9 cellular contexts compared by ENCODE assay signal in the genomic region with DNA sequence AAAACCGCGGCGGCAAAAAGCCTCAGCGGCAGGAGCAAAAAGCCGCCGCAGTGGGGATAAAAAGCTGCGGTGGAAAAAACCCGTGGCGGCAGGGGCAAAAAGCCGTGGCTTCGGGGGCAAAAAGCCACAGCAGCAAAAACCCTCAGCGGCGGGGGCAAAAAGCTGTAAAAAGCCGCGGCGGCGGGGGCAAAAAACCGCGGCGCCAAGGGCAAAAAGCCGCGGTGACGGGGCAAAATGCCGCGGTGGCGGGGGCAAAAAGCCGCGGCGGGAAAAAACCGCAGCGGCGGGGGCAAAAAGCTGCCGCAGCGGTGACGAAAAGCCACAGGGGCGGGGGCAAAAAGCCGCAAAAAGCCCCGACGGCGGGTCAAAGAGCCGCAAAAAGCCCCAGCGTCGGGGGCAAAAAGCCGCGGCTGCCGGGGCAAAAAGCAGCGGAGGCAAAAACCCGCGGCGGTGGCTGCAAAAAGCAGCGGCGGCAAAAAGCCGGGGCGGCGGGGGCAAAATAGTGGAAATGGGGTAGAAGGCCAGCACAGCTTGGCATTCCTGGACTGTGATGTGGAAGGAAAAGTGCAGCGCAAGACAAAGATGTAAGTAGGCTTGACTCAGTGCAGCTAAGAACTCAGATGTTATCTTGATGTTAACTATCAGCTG.
A peak's percentile ranks its signal among the peaks of the same experiment; 100 is the strongest.
DNase-seq lines count a peak whose midpoint lies in the region; ATAC-seq and TF ChIP-seq lines count a peak whose summit lies in the region.
"Had no signal": no experiment of that assay in that cellular context is flagged by ENCODE, and none has a peak within 500 bp of the region (broad histone marks: within the 10 kb centered on the region; RNA-seq: fewer than 3 reads in every experiment).

No MANE protein-coding gene starts in this region.

- H3K4me3 Mint-ChIP-seq in IgD-negative memory B cell, result peak overlapping the region in 3 of 4 donors; percentile 28 to 53 (median 41)
- no peak overlapping the region for H3K4me3 Mint-ChIP-seq in activated naive CD8-positive, alpha-beta T cell treated with anti-CD3 and anti-CD28 coated beads, Interleukin-2, amount 50 U/mL, for 24 hours
- H3K4me3 Mint-ChIP-seq: activated naive CD4-positive, alpha-beta T cell treated with anti-CD3 and anti-CD28 coated beads, Interleukin-2, amount 50 U/mL, for 24 hours had no signal

- no peak overlapping the region for H3K4me2 ChIP-seq in neural cell (ENCODE audit: low read length)

- H3K27me3 ChIP-seq in dorsolateral prefrontal cortex (peaks cover 0 to 42% (median 5%) of the 10 kb centered on the region in 45 donors), neural cell (ENCODE audit: insufficient read depth, low read depth, low read length) (peaks cover 12% of the 10 kb centered on the region)

- no peaks in the 10 kb centered on the region for H3K9me3 ChIP-seq in neural cell (ENCODE audit: low read length)

- no peak overlapping the region for H3K27ac Mint-ChIP-seq in IgD-negative memory B cell
- no peak overlapping the region for H3K27ac Mint-ChIP-seq in activated naive CD8-positive, alpha-beta T cell treated with anti-CD3 and anti-CD28 coated beads, Interleukin-2, amount 50 U/mL, for 24 hours
- H3K27ac Mint-ChIP-seq: activated naive CD4-positive, alpha-beta T cell treated with anti-CD3 and anti-CD28 coated beads, Interleukin-2, amount 50 U/mL, for 24 hours had no signal

- H3K36me3 Mint-ChIP-seq in IgD-negative memory B cell, result no peaks in the 10 kb centered on the region
- peaks cover 5% of the 10 kb centered on the region for H3K36me3 Mint-ChIP-seq in activated naive CD8-positive, alpha-beta T cell treated with anti-CD3 and anti-CD28 coated beads, Interleukin-2, amount 50 U/mL, for 24 hours (ENCODE audit: low read depth)

- no peak overlapping the region for H2AFZ ChIP-seq in neural cell (ENCODE audit: low read depth, low read length)

- no peak for TF ChIP-seq EP300 in neural cell (conservative IDR thresholded peaks at IDR 0.05; ENCODE audit: poor library complexity, severe bottlenecking)

- H3K27me3 Mint-ChIP-seq in IgD-negative memory B cell, result peaks cover 23% of the 10 kb centered on the region
- peaks cover 34% of the 10 kb centered on the region for H3K27me3 Mint-ChIP-seq in activated naive CD8-positive, alpha-beta T cell treated with anti-CD3 and anti-CD28 coated beads, Interleukin-2, amount 50 U/mL, for 24 hours

- H3F3A ChIP-seq in neural cell (ENCODE audit: insufficient read depth, low read length, poor library complexity, severe bottlenecking), result no peaks in the 10 kb centered on the region

- H3K9me2 ChIP-seq in neural cell (ENCODE audit: insufficient read depth, low read length), result no peaks in the 10 kb centered on the region

- H3K9me3 Mint-ChIP-seq in IgD-negative memory B cell, result peaks cover 3 to 7% (median 6%) of the 10 kb centered on the region in 3 donors
- peaks cover 4% of the 10 kb centered on the region for H3K9me3 Mint-ChIP-seq in activated naive CD8-positive, alpha-beta T cell treated with anti-CD3 and anti-CD28 coated beads, Interleukin-2, amount 50 U/mL, for 24 hours

- no peak for TF ChIP-seq CTCF in dorsolateral prefrontal cortex (IDR thresholded peaks at IDR 0.05 in 54 of 56, conservative IDR thresholded peaks at IDR 0.05 in 2 of 56; ENCODE audit: low read depth in 1 of 56, partially characterized antibody in 56 of 56)
- TF ChIP-seq CTCF in neural cell (IDR thresholded peaks at IDR 0.05; ENCODE audit: poor library complexity, severe bottlenecking), result no peak

- intact Hi-C loops in dorsolateral prefrontal cortex (cut with DNase I), result no loop called here

- H4K20me1 ChIP-seq in neural cell (ENCODE audit: insufficient read depth), result no peaks in the 10 kb centered on the region

- TF ChIP-seq RAD21 in neural cell (conservative IDR thresholded peaks at IDR 0.05), result no peak

- H3K4me3 ChIP-seq in dorsolateral prefrontal cortex, result peak overlapping the region in 58 of 59 donors; percentile 8 to 68 (median 50)
- H3K4me3 ChIP-seq in neural cell (ENCODE audit: low read length), result peak overlapping the region; percentile 58

- H3K27ac ChIP-seq in dorsolateral prefrontal cortex (peak overlapping the region in 2 of 59 donors; percentile 47 to 53), neural cell (ENCODE audit: low read length) (no peak overlapping the region)

- DNase-seq in Ammon's horn (ENCODE audit: low spot score) (peak; percentile 1), dorsolateral prefrontal cortex (peak in 1 of 10 donors; percentile 3), NCI-H146 treated with DMSO at 0.1 percent for 48 hours (lab: John Stamatoyannopoulos, UW; ENCODE audit: unreplicated experiment) (no peak), cortex of kidney (lab: John Stamatoyannopoulos, UW) (no peak)
- DNase-seq in activated naive CD8-positive, alpha-beta T cell treated with anti-CD3 and anti-CD28 coated beads, Interleukin-2, amount 50 U/mL, for 24 hours, result no peak
- DNase-seq in activated CD4-positive, alpha-beta T cell treated with anti-CD3 and anti-CD28 coated beads for 48 hours, result no peak

- H3K9ac ChIP-seq in neural cell (ENCODE audit: low read length), result no peak overlapping the region

- peaks cover 0 to 2% (median 0%) of the 10 kb centered on the region in 3 donors for H3K4me1 Mint-ChIP-seq in IgD-negative memory B cell
- no peaks in the 10 kb centered on the region for H3K4me1 Mint-ChIP-seq in activated naive CD8-positive, alpha-beta T cell treated with anti-CD3 and anti-CD28 coated beads, Interleukin-2, amount 50 U/mL, for 24 hours
- H3K4me1 Mint-ChIP-seq: activated naive CD4-positive, alpha-beta T cell treated with anti-CD3 and anti-CD28 coated beads, Interleukin-2, amount 50 U/mL, for 24 hours had no signal

- no peaks in the 10 kb centered on the region for H3K79me2 ChIP-seq in neural cell (replicated peaks; ENCODE audit: insufficient read depth, low read length)

- no peak for ATAC-seq in activated naive CD8-positive, alpha-beta T cell treated with anti-CD3 and anti-CD28 coated beads, Interleukin-2, amount 50 U/mL, for 24 hours

- H3K36me3 ChIP-seq in neural cell (ENCODE audit: insufficient read depth, low read length), result no peaks in the 10 kb centered on the region

TF ChIP-seq in neural cell, 6 proteins besides CTCF, POLR2A, EP300 and RAD21:
- TF ChIP-seq TAF1 (IDR thresholded peaks at IDR 0.05; ENCODE audit: low read depth) (no peak), EZH2 (IDR thresholded peaks at IDR 0.05; ENCODE audit: borderline replicate concordance, insufficient read depth, low read length, poor library complexity, severe bottlenecking) (peak; percentile 45)
- TF ChIP-seq, protein P1, sequence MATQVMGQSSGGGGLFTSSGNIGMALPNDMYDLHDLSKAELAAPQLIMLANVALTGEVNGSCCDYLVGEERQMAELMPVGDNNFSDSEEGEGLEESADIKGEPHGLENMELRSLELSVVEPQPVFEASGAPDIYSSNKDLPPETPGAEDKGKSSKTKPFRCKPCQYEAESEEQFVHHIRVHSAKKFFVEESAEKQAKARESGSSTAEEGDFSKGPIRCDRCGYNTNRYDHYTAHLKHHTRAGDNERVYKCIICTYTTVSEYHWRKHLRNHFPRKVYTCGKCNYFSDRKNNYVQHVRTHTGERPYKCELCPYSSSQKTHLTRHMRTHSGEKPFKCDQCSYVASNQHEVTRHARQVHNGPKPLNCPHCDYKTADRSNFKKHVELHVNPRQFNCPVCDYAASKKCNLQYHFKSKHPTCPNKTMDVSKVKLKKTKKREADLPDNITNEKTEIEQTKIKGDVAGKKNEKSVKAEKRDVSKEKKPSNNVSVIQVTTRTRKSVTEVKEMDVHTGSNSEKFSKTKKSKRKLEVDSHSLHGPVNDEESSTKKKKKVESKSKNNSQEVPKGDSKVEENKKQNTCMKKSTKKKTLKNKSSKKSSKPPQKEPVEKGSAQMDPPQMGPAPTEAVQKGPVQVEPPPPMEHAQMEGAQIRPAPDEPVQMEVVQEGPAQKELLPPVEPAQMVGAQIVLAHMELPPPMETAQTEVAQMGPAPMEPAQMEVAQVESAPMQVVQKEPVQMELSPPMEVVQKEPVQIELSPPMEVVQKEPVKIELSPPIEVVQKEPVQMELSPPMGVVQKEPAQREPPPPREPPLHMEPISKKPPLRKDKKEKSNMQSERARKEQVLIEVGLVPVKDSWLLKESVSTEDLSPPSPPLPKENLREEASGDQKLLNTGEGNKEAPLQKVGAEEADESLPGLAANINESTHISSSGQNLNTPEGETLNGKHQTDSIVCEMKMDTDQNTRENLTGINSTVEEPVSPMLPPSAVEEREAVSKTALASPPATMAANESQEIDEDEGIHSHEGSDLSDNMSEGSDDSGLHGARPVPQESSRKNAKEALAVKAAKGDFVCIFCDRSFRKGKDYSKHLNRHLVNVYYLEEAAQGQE (IDR thresholded peaks at IDR 0.05; ENCODE audit: borderline replicate concordance), result no peak
